8 cellular contexts compared by ENCODE assay signal in the genomic region with DNA sequence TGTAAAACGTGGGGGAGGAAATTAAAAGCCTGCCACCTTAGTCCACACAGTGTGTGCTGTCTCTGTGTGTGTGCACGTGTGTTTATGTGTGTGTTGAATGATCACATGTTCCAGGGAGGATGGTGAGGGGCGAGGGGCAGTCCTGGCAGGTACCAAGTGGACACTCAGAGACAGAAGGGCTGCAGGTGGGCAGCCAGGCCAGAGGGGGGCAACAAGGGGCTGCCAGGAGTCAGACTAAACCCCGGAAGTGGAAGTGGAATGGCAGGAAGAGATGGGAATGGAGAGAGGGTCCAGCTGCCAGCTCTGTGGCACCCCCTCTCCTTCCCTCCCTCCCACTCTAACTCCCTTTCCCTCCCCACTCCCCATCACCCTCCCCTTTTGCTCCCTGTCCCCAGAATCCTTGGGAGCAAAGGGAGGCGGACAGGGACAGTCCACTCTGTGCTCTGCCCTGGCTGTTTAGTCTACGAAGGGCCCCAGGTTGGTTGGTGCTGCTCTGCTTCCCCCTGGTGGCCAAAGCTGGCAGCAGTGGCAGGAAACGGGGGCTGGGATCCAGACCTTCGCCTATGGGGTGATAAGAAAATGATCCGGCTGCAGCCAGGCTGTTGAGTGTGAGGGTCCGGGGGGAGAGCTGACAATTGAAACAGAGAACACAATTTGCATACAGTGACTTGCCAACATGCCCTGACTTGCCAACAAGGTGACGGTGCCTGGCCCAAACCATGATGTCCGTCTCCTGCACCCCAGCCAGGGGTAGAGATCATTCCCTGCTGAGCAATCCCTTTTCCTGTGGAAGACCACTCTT. TPM values are rescaled to one million over a fixed set of nuclear protein-coding genes. Genes with fewer than 3 reads are reported as not detected.
DNase-seq lines count a peak whose midpoint lies in the region; ATAC-seq and TF ChIP-seq lines count a peak whose summit lies in the region.

No MANE protein-coding gene starts in this region.

- H3K4me1 ChIP-seq in left lung: peaks cover 0 to 20% of the 10 kb centered on the region in 2 donors

- H3K27me3 ChIP-seq in left lung: no peaks in the 10 kb centered on the region

- no peak overlapping the region for H3K4me3 ChIP-seq in left lung

- DNase-seq in EL: peak; percentile 81
- DNase-seq in NCI-H2227 treated with DMSO at 0.1 percent for 48 hours (lab: John Stamatoyannopoulos, UW): peak; percentile 84
- DNase-seq in activated CD4-positive, alpha-beta T cell treated with anti-CD3 and anti-CD28 coated beads for 4 hours: peak; percentile 33 to 73
- DNase-seq in dedifferentiated amniotic fluid mesenchymal stem cell (ENCODE audit: extremely low spot score): peak; percentile 66
- peak; percentile 72 to 91 for DNase-seq in left lung
- DNase-seq in stimulated activated CD4-positive, alpha-beta T cell treated with anti-CD3 and anti-CD28 coated beads, Interleukin-2, amount 100 ng/mL, for 4 hours (ENCODE audit: low read depth): peak; percentile 49

- intact Hi-C loops in left lung (cut with DNase I): no loop called here

- no peaks in the 10 kb centered on the region for H3K36me3 ChIP-seq in left lung

- peak; percentile 88 to 90 for TF ChIP-seq CTCF in left lung (IDR thresholded peaks at IDR 0.05)

- no peak overlapping the region for H3K27ac ChIP-seq in left lung

- peak; percentile 72 for ATAC-seq in HG02610 (IDR thresholded peaks at IDR 0.05; ENCODE audit: unreplicated experiment)
- ATAC-seq in left lung: peak; percentile 90
- no peak for ATAC-seq in HG03469 (IDR thresholded peaks at IDR 0.05; ENCODE audit: unreplicated experiment)

- no peaks in the 10 kb centered on the region for H3K9me3 ChIP-seq in left lung

RNA-seq across cellular contexts. Expression of gene P2RY2, which starts 24.4 kb away (rescaled TPM):
- total RNA-seq in left lung: 10 to 100 TPM in 1 of 2 donors, 1 to 10 TPM in 1; 9.3 to 10.3 TPM

RNA-seq across cellular contexts. Expression of gene P2RY6, which starts 29.6 kb away (rescaled TPM):
- total RNA-seq in left lung: 1 to 10 TPM; 2.2 to 4.8 TPM
